ENCODE assay signal across 1 cellular context in genomic region chr22:45314054-45314721, GRCh38.
TF ChIP-seq lines count a peak whose summit lies in the region.

No MANE protein-coding gene starts in this region.

TF ChIP-seq in K562, 482 proteins besides CTCF, POLR2A, EP300 and RAD21 (continued from another document):
- no peak for TF ChIP-seq ZBTB33 (CRISPR knock-in tag; IDR thresholded peaks at IDR 0.05)
